ENCODE assay signal across 15 cellular contexts in the genomic region with DNA sequence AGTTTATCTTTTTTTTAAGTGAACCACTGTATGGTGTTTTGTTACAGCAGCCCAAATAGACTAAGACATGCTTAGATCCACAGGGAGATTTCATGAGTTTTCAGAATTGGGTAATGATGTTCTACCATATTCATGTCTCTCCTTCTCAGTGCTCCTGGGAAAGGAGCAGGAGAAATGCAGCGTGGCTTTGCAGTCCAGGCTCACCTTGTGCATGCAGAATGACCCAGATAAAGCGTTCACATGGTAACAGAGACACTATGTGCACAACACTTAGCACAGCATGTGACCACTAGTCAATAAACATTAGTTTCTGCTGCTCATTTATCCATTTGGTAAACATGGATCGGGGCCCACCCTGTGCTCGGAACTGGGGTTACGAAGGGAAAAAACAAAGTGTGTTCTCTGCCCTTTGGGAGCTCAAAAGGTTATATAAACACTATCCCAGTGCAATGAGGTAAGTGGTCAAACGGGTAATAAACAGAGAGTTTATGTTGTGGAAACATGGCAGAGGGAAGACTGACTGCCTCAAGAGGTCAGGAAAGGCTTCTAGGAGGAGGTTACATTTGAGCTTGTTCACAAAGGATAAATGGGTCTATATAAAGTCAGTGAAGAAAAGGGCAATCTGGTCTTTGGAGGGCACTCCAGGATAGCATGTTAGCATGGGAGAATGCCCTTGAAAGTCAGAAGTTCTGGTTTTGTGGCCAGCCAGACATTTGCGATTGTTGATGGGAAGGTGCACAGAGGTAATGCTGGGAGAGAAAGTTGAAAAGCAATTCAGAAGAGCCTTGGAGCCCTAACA.
"Had no signal": no experiment of that assay in that cellular context is flagged by ENCODE, and none has a peak within 500 bp of the region (broad histone marks: within the 10 kb centered on the region; RNA-seq: fewer than 3 reads in every experiment).

No MANE protein-coding gene starts in this region.

- H3K36me3 ChIP-seq: colonic mucosa, esophagus squamous epithelium, ovary, thyroid gland had no signal

- H3K4me1 ChIP-seq: colonic mucosa, esophagus squamous epithelium, thyroid gland had no signal

- H3K4me1 Mint-ChIP-seq: activated CD4-positive, alpha-beta T cell treated with anti-CD3 and anti-CD28 coated beads for 36 hours; mesothelial cell of epicardium; stimulated activated naive B cell treated with anti-CD40 and anti-IgM and Interleukin-4, amounts not matched to agents 10 μg/mL and 1 μg/mL and 100 μg/mL, for 72 hours; T-helper 17 cell had no signal

- H3K4me3 Mint-ChIP-seq: activated CD4-positive, alpha-beta T cell treated with anti-CD3 and anti-CD28 coated beads for 36 hours; activated CD8-positive, alpha-beta T cell treated with anti-CD3 and anti-CD28 coated beads for 36 hours; mesothelial cell of epicardium; stimulated activated naive B cell treated with anti-CD40 and anti-IgM and Interleukin-4, amounts not matched to agents 10 μg/mL and 1 μg/mL and 100 μg/mL, for 72 hours; T-helper 17 cell had no signal

- H3K27me3 Mint-ChIP-seq: activated CD4-positive, alpha-beta T cell treated with anti-CD3 and anti-CD28 coated beads for 36 hours; activated CD8-positive, alpha-beta T cell treated with anti-CD3 and anti-CD28 coated beads for 36 hours; stimulated activated naive B cell treated with anti-CD40 and anti-IgM and Interleukin-4, amounts not matched to agents 10 μg/mL and 1 μg/mL and 100 μg/mL, for 72 hours; T-helper 17 cell had no signal

- H3K9me3 ChIP-seq: colonic mucosa, esophagus squamous epithelium, ovary, thyroid gland had no signal

- H3K27ac ChIP-seq: colonic mucosa, esophagus squamous epithelium, ovary, thyroid gland had no signal

- DNase-seq: activated gamma-delta T cell; amniotic stem cell; esophagus squamous epithelium; foreskin fibroblast; kidney glomerular epithelial cell; stimulated activated CD4-positive, alpha-beta T cell treated with anti-CD3 and anti-CD28 coated beads, Interleukin-4, amount 100 ng/mL, for 1 hour; stimulated activated naive B cell treated with anti-CD40 and anti-IgM and Interleukin-4, amounts not matched to agents 10 μg/mL and 1 μg/mL and 100 μg/mL, for 72 hours; T-helper 17 cell; thyroid gland had no signal

- H3K27me3 ChIP-seq: colonic mucosa, esophagus squamous epithelium, ovary, thyroid gland had no signal

- H3K4me3 ChIP-seq: colonic mucosa, esophagus squamous epithelium, ovary, thyroid gland had no signal

- H3K27ac Mint-ChIP-seq: activated CD4-positive, alpha-beta T cell treated with anti-CD3 and anti-CD28 coated beads for 36 hours; activated CD8-positive, alpha-beta T cell treated with anti-CD3 and anti-CD28 coated beads for 36 hours; activated naive CD4-positive, alpha-beta T cell treated with anti-CD3 and anti-CD28 coated beads, Interleukin-2, amount 50 U/mL, for 72 hours; mesothelial cell of epicardium; stimulated activated naive B cell treated with anti-CD40 and anti-IgM and Interleukin-4, amounts not matched to agents 10 μg/mL and 1 μg/mL and 100 μg/mL, for 72 hours; T-helper 17 cell had no signal

- H3K36me3 Mint-ChIP-seq: activated naive CD4-positive, alpha-beta T cell treated with anti-CD3 and anti-CD28 coated beads, Interleukin-2, amount 50 U/mL, for 72 hours; mesothelial cell of epicardium; stimulated activated naive B cell treated with anti-CD40 and anti-IgM and Interleukin-4, amounts not matched to agents 10 μg/mL and 1 μg/mL and 100 μg/mL, for 72 hours had no signal

- H3K9me3 Mint-ChIP-seq: mesothelial cell of epicardium had no signal
